In the genomic region with DNA sequence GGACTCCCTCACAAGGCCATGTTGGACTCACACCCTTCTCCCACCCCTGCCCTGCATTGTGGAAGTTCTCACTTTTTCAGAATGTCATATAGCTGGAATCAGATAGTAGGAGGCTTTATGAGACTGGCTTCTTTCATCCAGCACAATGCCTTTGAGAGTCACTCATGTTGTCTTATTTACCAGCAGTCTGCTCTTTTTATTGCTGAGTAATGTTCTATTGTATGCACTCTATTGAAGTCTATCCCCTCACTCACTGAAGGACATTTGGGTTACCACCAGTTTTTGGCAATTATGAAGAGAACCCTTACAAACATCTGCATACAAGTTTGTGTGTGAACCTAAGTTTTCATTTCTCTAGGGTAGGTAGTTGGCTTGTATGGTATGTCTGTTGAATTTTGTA, we compare ENCODE assay signal across 28 cellular contexts.
"Had no signal": no experiment of that assay in that cellular context is flagged by ENCODE, and none has a peak within 500 bp of the region (broad histone marks: within the 10 kb centered on the region; RNA-seq: fewer than 3 reads in every experiment).

No MANE protein-coding gene starts in this region.

- H3K4me2 ChIP-seq: hepatocyte, neural progenitor cell had no signal

- H3K9me3 Mint-ChIP-seq: naive thymus-derived CD4-positive, alpha-beta T cell; nephron; neural progenitor cell; stimulated activated naive B cell treated with anti-CD40 and anti-IgM and Interleukin-4, amounts not matched to agents 10 μg/mL and 1 μg/mL and 100 μg/mL, for 72 hours; stimulated activated naive CD8-positive, alpha-beta T cell treated with anti-CD3 and anti-CD28 coated beads, Interleukin-15, Interleukin-2, amounts not matched to agents 100 ng/mL and 50 ng/mL, for 24 hours had no signal

- FAIRE-seq: colon, kidney had no signal

- H3K4me1 ChIP-seq: foreskin keratinocyte, gastroesophageal sphincter, heart left ventricle, left lung, neural progenitor cell, parathyroid adenoma, spleen, transverse colon, upper lobe of right lung, uterus had no signal

- DNase-seq: effector CD8-positive, alpha-beta T cell; endodermal cell; foreskin keratinocyte; heart left ventricle; kidney; left cardiac atrium; left lung; mesendoderm; midbrain; naive thymus-derived CD4-positive, alpha-beta T cell; spleen; stimulated activated CD4-positive, alpha-beta T cell treated with anti-CD3 and anti-CD28 coated beads, Interleukin-2, amount 100 ng/mL, for 48 hours; stimulated activated naive B cell treated with anti-CD40 and anti-IgM and Interleukin-4, amounts not matched to agents 10 μg/mL and 1 μg/mL and 100 μg/mL, for 72 hours; transverse colon; upper lobe of right lung; uterus had no signal

- H3K36me3 Mint-ChIP-seq: naive thymus-derived CD4-positive, alpha-beta T cell; neural progenitor cell; stimulated activated naive B cell treated with anti-CD40 and anti-IgM and Interleukin-4, amounts not matched to agents 10 μg/mL and 1 μg/mL and 100 μg/mL, for 72 hours had no signal

- H3K4me3 Mint-ChIP-seq: endodermal cell; naive thymus-derived CD4-positive, alpha-beta T cell; nephron; neural progenitor cell; stimulated activated naive B cell treated with anti-CD40 and anti-IgM and Interleukin-4, amounts not matched to agents 10 μg/mL and 1 μg/mL and 100 μg/mL, for 72 hours; stimulated activated naive CD8-positive, alpha-beta T cell treated with anti-CD3 and anti-CD28 coated beads, Interleukin-15, Interleukin-2, amounts not matched to agents 100 ng/mL and 50 ng/mL, for 24 hours had no signal

- ATAC-seq: esophagus mucosa; foreskin keratinocyte; gastroesophageal sphincter; heart left ventricle; left cardiac atrium; left lung; naive thymus-derived CD4-positive, alpha-beta T cell; stimulated activated naive B cell treated with anti-CD40 and anti-IgM and Interleukin-4, amounts not matched to agents 10 μg/mL and 1 μg/mL and 100 μg/mL, for 72 hours; upper lobe of right lung had no signal

- H3K9me3 ChIP-seq: gastroesophageal sphincter, heart left ventricle, left lung, spleen, thoracic aorta, transverse colon, upper lobe of right lung, uterus had no signal

- H3K4me3 ChIP-seq: gastroesophageal sphincter, heart left ventricle, hepatocyte, left lung, neural progenitor cell, skin epidermis, spleen, thoracic aorta, transverse colon, upper lobe of right lung, uterus had no signal

- H3K36me3 ChIP-seq: gastroesophageal sphincter, heart left ventricle, left lung, neural progenitor cell, spleen, thoracic aorta, transverse colon, upper lobe of right lung, uterus had no signal

- H3K27ac ChIP-seq: epithelial cell of prostate, foreskin keratinocyte, gastroesophageal sphincter, heart left ventricle, hepatocyte, left lung, neural progenitor cell, parathyroid adenoma, spleen, thoracic aorta, upper lobe of right lung had no signal

- H3K27me3 ChIP-seq: foreskin keratinocyte, gastroesophageal sphincter, heart left ventricle, hepatocyte, left lung, neural progenitor cell, spleen, transverse colon, upper lobe of right lung, uterus had no signal

- H3K27me3 Mint-ChIP-seq: progenitor cell of endocrine pancreas; stimulated activated naive B cell treated with anti-CD40 and anti-IgM and Interleukin-4, amounts not matched to agents 10 μg/mL and 1 μg/mL and 100 μg/mL, for 72 hours; stimulated activated naive CD8-positive, alpha-beta T cell treated with anti-CD3 and anti-CD28 coated beads, Interleukin-15, Interleukin-2, amounts not matched to agents 100 ng/mL and 50 ng/mL, for 24 hours had no signal

- H3K4me1 Mint-ChIP-seq: neural progenitor cell had no signal

- H3K27ac Mint-ChIP-seq: endodermal cell; naive thymus-derived CD4-positive, alpha-beta T cell; neural progenitor cell; progenitor cell of endocrine pancreas; stimulated activated naive B cell treated with anti-CD40 and anti-IgM and Interleukin-4, amounts not matched to agents 10 μg/mL and 1 μg/mL and 100 μg/mL, for 72 hours; stimulated activated naive CD8-positive, alpha-beta T cell treated with anti-CD3 and anti-CD28 coated beads, Interleukin-15, Interleukin-2, amounts not matched to agents 100 ng/mL and 50 ng/mL, for 24 hours had no signal
